In the genomic region with DNA sequence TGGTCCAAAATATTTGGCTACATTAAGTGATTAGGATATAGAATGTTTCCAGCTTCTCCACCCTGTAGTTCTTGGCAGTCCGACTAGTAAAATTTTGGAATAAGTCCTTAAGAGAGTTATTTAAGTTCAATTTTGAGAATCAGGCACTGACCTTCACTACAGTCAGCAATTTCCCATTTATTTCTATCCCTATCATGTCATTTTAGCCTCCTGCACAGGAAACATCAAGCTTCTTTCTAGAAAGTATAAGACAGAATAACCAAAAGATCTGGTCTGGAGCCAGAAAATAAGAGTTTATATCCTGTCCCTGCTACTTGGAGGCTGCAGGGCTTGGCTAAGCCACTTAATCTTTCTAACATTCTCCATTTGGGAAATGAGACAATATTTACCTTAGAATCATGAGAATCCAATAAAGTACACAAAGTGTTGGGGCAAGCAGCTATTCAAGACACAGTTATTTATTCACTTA, we compare ENCODE assay signal across 24 cellular contexts.
DNase-seq lines count a peak whose midpoint lies in the region; ATAC-seq and TF ChIP-seq lines count a peak whose summit lies in the region.
"Had no signal": no experiment of that assay in that cellular context is flagged by ENCODE, and none has a peak within 500 bp of the region (broad histone marks: within the 10 kb centered on the region; RNA-seq: fewer than 3 reads in every experiment).

No MANE protein-coding gene starts in this region.

- ATAC-seq in GM18873 (IDR thresholded peaks at IDR 0.05; ENCODE audit: low FRiP score, unreplicated experiment) (no peak), HG03571 (IDR thresholded peaks at IDR 0.05; ENCODE audit: unreplicated experiment) (no peak)
- ATAC-seq: activated CD4-positive, CD25-positive, alpha-beta regulatory T cell treated with anti-CD3 and anti-CD28 coated beads, Interleukin-2, amount 50 U/mL, for 24 hours; body of pancreas; natural killer cell treated with Interleukin-12 subunit alpha and Interleukin-12 subunit beta and Interleukin-15 and Interleukin-18, amount 100 ng/mL, for 72 hours had no signal

- peak overlapping the region; percentile 14 to 33 (median 17) for H3K27ac Mint-ChIP-seq in nephron
- H3K27ac Mint-ChIP-seq: activated CD4-positive, alpha-beta memory T cell treated with anti-CD3 and anti-CD28 coated beads, Interleukin-2, amount 10 ng/mL, durations not matched to agents 7 days and 5 days; endodermal cell; natural killer cell treated with Interleukin-12 subunit alpha and Interleukin-12 subunit beta and Interleukin-15 and Interleukin-18, amount 100 ng/mL, for 72 hours had no signal

- H3K4me3 ChIP-seq in LNCaP clone FGC (ENCODE audit: low read depth, low read length): no peak overlapping the region
- H3K4me3 ChIP-seq in fibroblast of lung (replicated peaks in 1 of 4; ENCODE audit: control extremely low read depth in 1 of 4, insufficient read depth in 1 of 4, low read depth in 3 of 4, low read length in 4 of 4): no peak overlapping the region
- H3K4me3 ChIP-seq: body of pancreas, thoracic aorta had no signal

- no peak overlapping the region for H2AFZ ChIP-seq in fibroblast of lung (ENCODE audit: low read length)

- peaks cover 19% of the 10 kb centered on the region for H3K9me3 Mint-ChIP-seq in nephron
- H3K9me3 Mint-ChIP-seq: natural killer cell treated with Interleukin-12 subunit alpha and Interleukin-12 subunit beta and Interleukin-15 and Interleukin-18, amount 100 ng/mL, for 72 hours had no signal

- no peaks in the 10 kb centered on the region for H3K79me2 ChIP-seq in fibroblast of lung (ENCODE audit: control insufficient read depth, insufficient read depth, low read length)

- H3K4me2 ChIP-seq in fibroblast of lung (ENCODE audit: extremely low read depth, insufficient read depth, low read length): no peak overlapping the region

- DNase-seq in AG20443 (ENCODE audit: low spot score) (peak; percentile 11), LNCaP clone FGC (ENCODE audit: low read depth) (peak; percentile 0), fibroblast of lung (ENCODE audit: low read depth in 2 of 2) (peak; percentile 27 to 65), MV-4-11 (lab: John Stamatoyannopoulos, UW) (no peak), NCI-H2107 (lab: John Stamatoyannopoulos, UW) (no peak)
- DNase-seq: activated CD4-positive, alpha-beta memory T cell treated with anti-CD3 and anti-CD28 coated beads, Interleukin-2, amount 10 ng/mL, durations not matched to agents 7 days and 5 days; activated effector memory CD4-positive, alpha-beta T cell treated with Interleukin-2 at 50 U/mL for 16 hours; body of pancreas; DMS79; endodermal cell; glutamatergic neuron; GOT3; midbrain; NCI-H1417 treated with DMSO at 0.1 percent for 48 hours; NCI-H510A; stimulated activated CD4-positive, alpha-beta T cell treated with anti-CD3 and anti-CD28 coated beads, Interleukin-2, amount 100 ng/mL, for 48 hours; stimulated activated naive CD4-positive, alpha-beta T cell; SW 1271 had no signal

- H3K9ac ChIP-seq in fibroblast of lung (ENCODE audit: insufficient read depth, low read length): no peak overlapping the region

- H3K9me3 ChIP-seq in fibroblast of lung (ENCODE audit: control insufficient read depth, insufficient read depth, low read depth, low read length): no peaks in the 10 kb centered on the region
- H3K9me3 ChIP-seq: body of pancreas, thoracic aorta had no signal

- H3K4me3 Mint-ChIP-seq in nephron: no peak overlapping the region
- H3K4me3 Mint-ChIP-seq: activated CD4-positive, alpha-beta memory T cell treated with anti-CD3 and anti-CD28 coated beads, Interleukin-2, amount 10 ng/mL, durations not matched to agents 7 days and 5 days; endodermal cell; natural killer cell treated with Interleukin-12 subunit alpha and Interleukin-12 subunit beta and Interleukin-15 and Interleukin-18, amount 100 ng/mL, for 72 hours had no signal

- TF ChIP-seq CTCF in LNCaP clone FGC (IDR thresholded peaks at IDR 0.05; ENCODE audit: control insufficient read depth, extremely low read depth, insufficient read depth) (no peak), fibroblast of lung (conservative IDR thresholded peaks at IDR 0.05 in 1 of 2, IDR thresholded peaks at IDR 0.05 in 1 of 2; ENCODE audit: low read depth in 1 of 2, low read length in 2 of 2) (no peak), nephron (IDR thresholded peaks at IDR 0.05; ENCODE audit: unreplicated experiment in 3 of 3) (no peak)

- no peaks in the 10 kb centered on the region for H3K4me1 ChIP-seq in fibroblast of lung (ENCODE audit: control insufficient read depth, extremely low read depth, insufficient read depth, low read length)

- H3K36me3 Mint-ChIP-seq in nephron (ENCODE audit: low read depth): peaks cover 7% of the 10 kb centered on the region

- H3K4me1 Mint-ChIP-seq in nephron: peaks cover 20% of the 10 kb centered on the region
- H3K4me1 Mint-ChIP-seq: activated CD4-positive, alpha-beta memory T cell treated with anti-CD3 and anti-CD28 coated beads, Interleukin-2, amount 10 ng/mL, durations not matched to agents 7 days and 5 days had no signal

- no peaks in the 10 kb centered on the region for H3K36me3 ChIP-seq in fibroblast of lung (ENCODE audit: control insufficient read depth, insufficient read depth, low read length)
- H3K36me3 ChIP-seq: thoracic aorta had no signal

- H3K27ac ChIP-seq in fibroblast of lung (ENCODE audit: insufficient read depth, low read length): no peak overlapping the region
- H3K27ac ChIP-seq: body of pancreas, thoracic aorta had no signal

- H3K27me3 Mint-ChIP-seq in nephron (ENCODE audit: low read depth): peaks cover 5% of the 10 kb centered on the region
- H3K27me3 Mint-ChIP-seq: activated CD4-positive, alpha-beta memory T cell treated with anti-CD3 and anti-CD28 coated beads, Interleukin-2, amount 10 ng/mL, durations not matched to agents 7 days and 5 days; natural killer cell treated with Interleukin-12 subunit alpha and Interleukin-12 subunit beta and Interleukin-15 and Interleukin-18, amount 100 ng/mL, for 72 hours had no signal

- H3K27me3 ChIP-seq in fibroblast of lung (ENCODE audit: control insufficient read depth, insufficient read depth, low read length): no peaks in the 10 kb centered on the region
- H3K27me3 ChIP-seq: body of pancreas had no signal

- no peaks in the 10 kb centered on the region for H4K20me1 ChIP-seq in fibroblast of lung (ENCODE audit: control insufficient read depth, extremely low read depth, insufficient read depth, low read length)

Comparison
In these comparisons a context has a peak if more than half of its experiments do, and no peak if none do; other contexts are left out.
1. DNase-seq: peak in AG20443 (single experiment), LNCaP clone FGC (single experiment) and fibroblast of lung (2 of 2); none in MV-4-11 (single experiment) and NCI-H2107 (single experiment).